ENCODE assay signal across 17 cellular contexts in the genomic region with DNA sequence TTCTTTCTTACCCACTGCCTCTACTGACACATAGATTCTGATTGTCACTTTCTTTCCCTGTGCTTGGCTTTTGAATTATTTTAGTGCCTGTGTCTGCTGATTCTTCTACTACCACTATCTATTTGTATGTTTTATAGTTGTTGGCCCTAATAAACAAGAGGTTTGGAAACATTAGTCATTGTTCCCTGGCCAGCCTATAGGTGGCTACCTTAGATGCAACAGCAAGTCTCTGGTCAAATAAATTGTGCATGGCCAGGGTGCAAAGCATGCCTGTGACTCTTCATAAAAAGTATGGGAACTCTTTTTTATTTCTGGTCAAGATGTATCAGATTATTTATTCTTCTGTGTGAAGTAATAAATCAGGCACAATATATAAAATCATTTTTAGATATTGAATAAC.
DNase-seq lines count a peak whose midpoint lies in the region; ATAC-seq, FAIRE-seq and TF ChIP-seq lines count a peak whose summit lies in the region.
"Had no signal": no experiment of that assay in that cellular context is flagged by ENCODE, and none has a peak within 500 bp of the region (broad histone marks: within the 10 kb centered on the region; RNA-seq: fewer than 3 reads in every experiment).

No MANE protein-coding gene starts in this region.

- in situ Hi-C loops in mammary epithelial cell (cut with MboI; ENCODE audit: low sequenced_read_pairs in 2 of 2): no loop called here

- no peak for TF ChIP-seq EP300 in Ishikawa (IDR thresholded peaks at IDR 0.05; ENCODE audit: borderline replicate concordance)

- TF ChIP-seq RAD21 in Ishikawa (IDR thresholded peaks at IDR 0.05; ENCODE audit: low read depth): peak; percentile 35; the same call in 1 of the 2 replicates

- DNase-seq in AG09309 (ENCODE audit: low read depth) (no peak), mammary epithelial cell (peak; percentile 26), iris pigment epithelial cell (ENCODE audit: low read depth) (peak; percentile 30), DMS 273 (lab: John Stamatoyannopoulos, UW; ENCODE audit: unreplicated experiment) (no peak), RCC 7860 (ENCODE audit: low spot score) (no peak), omental fat pad (ENCODE audit: low spot score) (no peak)
- DNase-seq: activated CD4-positive, CD25-positive, alpha-beta regulatory T cell treated with anti-CD3 and anti-CD28 coated beads, Interleukin-2, amount 50 U/mL, for 72 hours; activated CD8-positive, alpha-beta memory T cell treated with anti-CD3 and anti-CD28 coated beads, Interleukin-2, amount 10 ng/mL, durations not matched to agents 7 days and 5 days; activated effector memory CD4-positive, alpha-beta T cell treated with Interleukin-2 at 50 U/mL for 16 hours; glutamatergic neuron; midbrain; NCI-H526 treated with DMSO at 0.1 percent for 48 hours had no signal

- H2AFZ ChIP-seq in mammary epithelial cell (ENCODE audit: low read depth, low read length): no peak overlapping the region

- H3K36me3 ChIP-seq in mammary epithelial cell (ENCODE audit: insufficient read depth, low read length): no peaks in the 10 kb centered on the region

- no peak overlapping the region for H3K9ac ChIP-seq in mammary epithelial cell (ENCODE audit: insufficient read depth, low read length)

- no peak for FAIRE-seq in RCC 7860 (lab: Jason Lieb, UNC)
- FAIRE-seq: colon, endothelial cell of umbilical vein had no signal

- no peaks in the 10 kb centered on the region for H3K9me3 ChIP-seq in mammary epithelial cell (replicated peaks; ENCODE audit: insufficient read depth, low read length)

- H3K27me3 ChIP-seq in mammary epithelial cell (ENCODE audit: insufficient read depth, low read length): no peaks in the 10 kb centered on the region

- intact Hi-C loops in mammary epithelial cell (cut with micrococcal nuclease): loop anchor here (1.0 to 10.0 kb wide), 5 partner anchors 115 to 561 kb away; no protein-coding TSS in a partner anchor

- no peak overlapping the region for H3K4me2 ChIP-seq in mammary epithelial cell (ENCODE audit: insufficient read depth, low read depth, low read length)

- H4K20me1 ChIP-seq in mammary epithelial cell (ENCODE audit: insufficient read depth, low read length): no peaks in the 10 kb centered on the region

- CTCF ChIA-PET in mammary epithelial cell (lab: Charles Lee; ENCODE audit: low non-redundant PET): no interaction called here

- H3K79me2 ChIP-seq in mammary epithelial cell (ENCODE audit: insufficient read depth, low read length): no peaks in the 10 kb centered on the region

- dilution Hi-C loops in mammary epithelial cell (cut with HindIII; ENCODE audit: low sequenced_read_pairs): no loop called here

- peaks cover 9% of the 10 kb centered on the region for H3K4me1 ChIP-seq in mammary epithelial cell (ENCODE audit: insufficient read depth, low read length)

- H3K4me3 ChIP-seq in AG09309 (ENCODE audit: control insufficient read depth, low read depth, low read length) (no peak overlapping the region), mammary epithelial cell (replicated peaks in 1 of 3; ENCODE audit: insufficient read depth in 1 of 3, low read depth in 2 of 3, low read length in 3 of 3) (no peak overlapping the region)

- TF ChIP-seq CTCF in AG09309 (IDR thresholded peaks at IDR 0.05; ENCODE audit: control insufficient read depth, insufficient read depth, low read depth, low read length, missing control alignments) (peak; percentile 23), mammary epithelial cell (conservative IDR thresholded peaks at IDR 0.05 in 1 of 2, IDR thresholded peaks at IDR 0.05 in 1 of 2; ENCODE audit: extremely low read depth in 1 of 2, insufficient read depth in 1 of 2, low read depth in 1 of 2, low read length in 2 of 2) (peak in 1 of 2 donors; percentile 59), omental fat pad (IDR thresholded peaks at IDR 0.05) (no peak)

- H3K27ac ChIP-seq in mammary epithelial cell (ENCODE audit: insufficient read depth, low read depth, low read length): no peak overlapping the region

- ATAC-seq in HG03045 (IDR thresholded peaks at IDR 0.05; ENCODE audit: unreplicated experiment): no peak
- no peak for ATAC-seq in omental fat pad (ENCODE audit: low FRiP score)
- ATAC-seq: activated CD8-positive, alpha-beta memory T cell treated with anti-CD3 and anti-CD28 coated beads, Interleukin-2, amount 10 ng/mL, durations not matched to agents 7 days and 5 days; sciatic nerve had no signal

- no TSS peak for BruUV-seq in mammary epithelial cell (replicated peaks; lab: Mats Ljungman, UMichigan)

TF ChIP-seq in Ishikawa, 13 proteins besides CTCF, POLR2A, EP300 and RAD21:
- TF ChIP-seq USF1 (IDR thresholded peaks at IDR 0.05) (no peak), NFIC (IDR thresholded peaks at IDR 0.05) (no peak)

Comparison
In these comparisons a context has a peak if more than half of its experiments do, and no peak if none do; other contexts are left out.
1. DNase-seq: peak in mammary epithelial cell (single experiment) and iris pigment epithelial cell (single experiment); none in AG09309 (single experiment), DMS 273 (single experiment), RCC 7860 (single experiment) and omental fat pad (single experiment).